8 cellular contexts compared by ENCODE assay signal in genomic region chr17:59963738-59964454, GRCh38. TPM values are rescaled to one million over a fixed set of nuclear protein-coding genes. Genes with fewer than 3 reads are reported as not detected.
DNase-seq lines count a peak whose midpoint lies in the region; ATAC-seq and TF ChIP-seq lines count a peak whose summit lies in the region.

No MANE protein-coding gene starts in this region.

- H3K9ac ChIP-seq in iPS-18a (ENCODE audit: low read length) = peak overlapping the region; percentile 72
- peak overlapping the region; percentile 79 to 98 (median 91) for H3K9ac ChIP-seq in skeletal muscle tissue (ENCODE audit: low read depth in 1 of 3, low read length in 3 of 3)

- H3K4me3 ChIP-seq in brain microvascular endothelial cell (ENCODE audit: low read depth, low read length) (peak overlapping the region; percentile 87), iPS-18a (ENCODE audit: low read length) (peak overlapping the region; percentile 90), skeletal muscle tissue (ENCODE audit: low read length in 3 of 3) (peak overlapping the region; percentile 72 to 90 (median 90))

- no peak for TF ChIP-seq CTCF in brain microvascular endothelial cell (IDR thresholded peaks at IDR 0.05; ENCODE audit: low read depth, low read length, missing control alignments)

- peak overlapping the region; percentile 82 for H3K27ac ChIP-seq in brain microvascular endothelial cell
- H3K27ac ChIP-seq in iPS-18a (ENCODE audit: low read length) = no peak overlapping the region
- H3K27ac ChIP-seq in skeletal muscle tissue (ENCODE audit: low read depth, low read length) = peak overlapping the region; percentile 95

- peak overlapping the region; percentile 93 for H3K27ac Mint-ChIP-seq in T-helper 2 cell treated with Interferon-gamma antibody and Interleukin-4, amounts not matched to agents 5 μg/mL and 100 μg/mL, for 36 hours

- DNase-seq in EH (ENCODE audit: low read depth) (peak; percentile 74), LoVo (ENCODE audit: low spot score) (peak; percentile 39), brain microvascular endothelial cell (peak; percentile 60)
- no peak for DNase-seq in T-helper 2 cell treated with Interferon-gamma antibody and Interleukin-4, amounts not matched to agents 5 μg/mL and 100 μg/mL, for 36 hours (ENCODE audit: low spot score)

- no peaks in the 10 kb centered on the region for H3K9me3 ChIP-seq in iPS-18a (ENCODE audit: control insufficient read depth, low read depth, low read length)
- no peaks in the 10 kb centered on the region for H3K9me3 ChIP-seq in skeletal muscle tissue (ENCODE audit: control insufficient read depth in 3 of 3, low read length in 3 of 3)

- H3K27me3 ChIP-seq in brain microvascular endothelial cell (replicated peaks) (no peaks in the 10 kb centered on the region), iPS-18a (ENCODE audit: control insufficient read depth, insufficient read depth, low read length) (peaks cover 22% of the 10 kb centered on the region), skeletal muscle tissue (ENCODE audit: control insufficient read depth in 3 of 3, insufficient read depth in 3 of 3, low read length in 3 of 3) (no peaks in the 10 kb centered on the region)

- no peaks in the 10 kb centered on the region for H3K36me3 ChIP-seq in brain microvascular endothelial cell (replicated peaks)
- no peaks in the 10 kb centered on the region for H3K36me3 ChIP-seq in iPS-18a (ENCODE audit: control insufficient read depth, low read depth, low read length)
- peaks cover 4 to 6% (median 4%) of the 10 kb centered on the region in 3 donors for H3K36me3 ChIP-seq in skeletal muscle tissue (ENCODE audit: control insufficient read depth in 3 of 3, insufficient read depth in 3 of 3, low read length in 3 of 3)

- H3K4me3 Mint-ChIP-seq in T-helper 2 cell treated with Interferon-gamma antibody and Interleukin-4, amounts not matched to agents 5 μg/mL and 100 μg/mL, for 36 hours = peak overlapping the region; percentile 91

- H3K4me1 Mint-ChIP-seq in T-helper 2 cell treated with Interferon-gamma antibody and Interleukin-4, amounts not matched to agents 5 μg/mL and 100 μg/mL, for 36 hours (ENCODE audit: low read depth) = peaks cover 16% of the 10 kb centered on the region

- H3K4me1 ChIP-seq in iPS-18a (ENCODE audit: control insufficient read depth, low read depth, low read length) (no peaks in the 10 kb centered on the region), skeletal muscle tissue (ENCODE audit: control insufficient read depth in 3 of 3, insufficient read depth in 3 of 3, low read length in 3 of 3) (peaks cover 13 to 16% (median 13%) of the 10 kb centered on the region in 3 donors)

- ATAC-seq in GM21825 (IDR thresholded peaks at IDR 0.05; ENCODE audit: unreplicated experiment) = peak; percentile 35
- ATAC-seq in GM18858 (IDR thresholded peaks at IDR 0.05; ENCODE audit: unreplicated experiment) = no peak

- H3K27me3 Mint-ChIP-seq in T-helper 2 cell treated with Interferon-gamma antibody and Interleukin-4, amounts not matched to agents 5 μg/mL and 100 μg/mL, for 36 hours (ENCODE audit: low read depth) = no peaks in the 10 kb centered on the region

- in situ Hi-C loops in brain microvascular endothelial cell (cut with HindIII; ENCODE audit: low pct_ligation_motif_present, low sequenced_read_pairs) = no loop called here

- H3K9me3 Mint-ChIP-seq in T-helper 2 cell treated with Interferon-gamma antibody and Interleukin-4, amounts not matched to agents 5 μg/mL and 100 μg/mL, for 36 hours = no peaks in the 10 kb centered on the region

- peaks cover 13% of the 10 kb centered on the region for H3K36me3 Mint-ChIP-seq in T-helper 2 cell treated with Interferon-gamma antibody and Interleukin-4, amounts not matched to agents 5 μg/mL and 100 μg/mL, for 36 hours (ENCODE audit: low read depth)

RNA-seq across cellular contexts. Expression of gene RNFT1, which starts 0.6 kb away (rescaled TPM):
- 9.9 TPM for total RNA-seq in skeletal muscle tissue
